In the genomic region with DNA sequence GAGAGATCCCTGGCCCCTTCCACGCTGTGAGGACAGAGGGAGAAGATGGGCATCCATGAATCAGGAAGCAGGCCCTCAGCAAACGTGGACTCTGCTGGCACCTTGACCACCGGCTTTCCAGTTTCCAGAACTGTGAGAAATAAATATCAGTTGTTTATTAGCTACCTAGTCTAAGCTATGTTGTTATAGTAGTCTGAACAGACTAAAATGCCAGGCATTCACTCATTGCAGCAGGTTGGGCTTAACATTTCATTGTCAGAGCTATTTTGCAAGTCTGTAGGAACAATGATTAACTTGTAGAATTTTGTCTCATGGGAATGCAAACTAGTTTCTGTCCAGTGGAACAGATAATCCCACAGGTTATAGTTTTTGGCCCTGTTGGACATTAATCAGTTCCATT, we compare ENCODE assay signal across 22 cellular contexts. TPM values are rescaled to one million over a fixed set of nuclear protein-coding genes. Genes with fewer than 3 reads are reported as not detected.
A peak's percentile ranks its signal among the peaks of the same experiment; 100 is the strongest.
DNase-seq lines count a peak whose midpoint lies in the region; ATAC-seq lines count a peak whose summit lies in the region.
"Had no signal": no experiment of that assay in that cellular context is flagged by ENCODE, and none has a peak within 500 bp of the region (broad histone marks: within the 10 kb centered on the region; RNA-seq: fewer than 3 reads in every experiment).

No MANE protein-coding gene starts in this region.

- DNase-seq in HK-2 (ENCODE audit: unreplicated experiment) (peak; percentile 23), astrocyte of the hippocampus (ENCODE audit: low read depth, low spot score) (peak; percentile 33), iris pigment epithelial cell (ENCODE audit: low read depth) (peak; percentile 8), renal cortical epithelial cell (ENCODE audit: low read depth) (peak; percentile 100), GM03348 (ENCODE audit: low spot score) (no peak), NCI-H1105 (lab: John Stamatoyannopoulos, UW) (no peak), posterior vena cava (ENCODE audit: low spot score) (no peak)
- DNase-seq: activated CD4-positive, alpha-beta T cell treated with anti-CD3 and anti-CD28 coated beads, Interleukin-2, amount 50 U/mL, for 4 hours; activated CD8-positive, alpha-beta memory T cell treated with anti-CD3 and anti-CD28 coated beads, Interleukin-2, amount 50 U/mL, for 48 hours; activated effector memory CD4-positive, alpha-beta T cell treated with anti-CD3 and anti-CD28 coated beads, Interleukin-2, amount 50 U/mL, for 16 hours; adrenal gland; dermis blood vessel endothelial cell; left colon; mucosa of descending colon; NCI-H187 treated with DMSO at 0.1 percent for 48 hours; NCI-H226; PC-3; spleen; upper lobe of left lung had no signal

- ATAC-seq in HG03457 (IDR thresholded peaks at IDR 0.05; ENCODE audit: unreplicated experiment): no peak
- ATAC-seq: K562, left colon, mucosa of descending colon, PC-3, WTC11 had no signal

- intact Hi-C loops in posterior vena cava (cut with DNase I): no loop called here

RNA-seq across cellular contexts. Expression of gene TBC1D8, which starts 24.8 kb away (rescaled TPM):
- total RNA-seq in renal cortical epithelial cell: 12.3 and 22.8 TPM in 2 replicates
- 10 to 100 TPM; 13.5 to 13.9 TPM for total RNA-seq in posterior vena cava

Comparison
In these comparisons a context has a peak if more than half of its experiments do, and no peak if none do; other contexts are left out.
1. DNase-seq: peak in HK-2 (single experiment), astrocyte of the hippocampus (single experiment), iris pigment epithelial cell (single experiment) and renal cortical epithelial cell (single experiment); none in GM03348 (single experiment), NCI-H1105 (single experiment) and posterior vena cava (single experiment).